ENCODE assay signal across 10 cellular contexts in the genomic region with DNA sequence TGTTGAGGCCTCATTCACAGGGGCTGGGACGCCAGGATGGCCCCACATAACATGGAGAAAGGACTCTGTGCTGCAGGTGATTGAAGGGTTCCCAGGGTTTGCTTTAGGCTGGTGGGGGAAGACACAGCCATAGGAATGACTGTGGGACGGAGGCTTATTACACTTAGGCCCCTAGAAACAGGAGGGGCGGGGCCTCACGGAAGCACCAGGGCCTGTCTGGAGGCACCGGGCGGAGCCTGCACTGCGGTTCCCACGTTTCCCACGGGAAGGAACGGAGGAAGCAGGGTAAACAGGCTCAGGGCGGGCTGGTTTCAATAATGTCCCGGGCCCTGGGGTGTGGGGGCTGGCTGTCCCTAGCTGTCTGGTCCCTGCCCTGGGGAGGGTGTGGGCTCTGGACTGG. TPM values are rescaled to one million over a fixed set of nuclear protein-coding genes. Genes with fewer than 3 reads are reported as not detected.
"Had no signal": no experiment of that assay in that cellular context is flagged by ENCODE, and none has a peak within 500 bp of the region (broad histone marks: within the 10 kb centered on the region; RNA-seq: fewer than 3 reads in every experiment).

No MANE protein-coding gene starts in this region.

RNA-seq across cellular contexts. Expression of a gene that starts 14.1 kb away (rescaled TPM):
- total RNA-seq: activated CD4-positive, alpha-beta T cell treated with anti-CD3 and anti-CD28 coated beads, Interleukin-2, amount 10 ng/mL, durations not matched to agents 24 days and 14 days; activated CD8-positive, alpha-beta T cell treated with anti-CD3 and anti-CD28 coated beads, Interleukin-2, amount 10 ng/mL, durations not matched to agents 7 days and 5 days; body of pancreas; fibroblast of lung; frontal cortex; natural killer cell treated with Interleukin-12 subunit alpha and Interleukin-12 subunit beta and Interleukin-15 and Interleukin-18, amount 100 ng/mL, for 72 hours; occipital lobe; psoas muscle; SK-MEL-5; T-helper 2 cell treated with Interferon-gamma antibody and Interleukin-4, amounts not matched to agents 100 ng/mL and 5 ng/mL, for 36 hours had no signal
- polyA plus RNA-seq: fibroblast of lung, psoas muscle had no signal

RNA-seq across cellular contexts. Expression of a gene that starts 51.8 kb away (rescaled TPM):
- total RNA-seq: activated CD8-positive, alpha-beta T cell treated with anti-CD3 and anti-CD28 coated beads, Interleukin-2, amount 10 ng/mL, durations not matched to agents 7 days and 5 days; fibroblast of lung; frontal cortex; SK-MEL-5 had no signal
- polyA plus RNA-seq: fibroblast of lung had no signal

RNA-seq across cellular contexts. Expression of a gene that starts 59.4 kb away (rescaled TPM):
- total RNA-seq: SK-MEL-5 had no signal
